Comparison of ENCODE assay signal across 18 cellular contexts in genomic region chr6:42627674-42628073, GRCh38.
DNase-seq lines count a peak whose midpoint lies in the region; TF ChIP-seq lines count a peak whose summit lies in the region.
"Had no signal": no experiment of that assay in that cellular context is flagged by ENCODE, and none has a peak within 500 bp of the region (broad histone marks: within the 10 kb centered on the region; RNA-seq: fewer than 3 reads in every experiment).

No MANE protein-coding gene starts in this region.

- H3K4me1 Mint-ChIP-seq in immature natural killer cell = peaks cover 6 to 38% of the 10 kb centered on the region in 2 donors

- TF ChIP-seq CTCF in adrenal gland (IDR thresholded peaks at IDR 0.05) = no peak

- H3K4me3 Mint-ChIP-seq in immature natural killer cell = no peak overlapping the region
- H3K4me3 Mint-ChIP-seq: brain; dendritic cell treated with granulocyte-macrophage colony-stimulating factor and Interleukin-4, amounts not matched to agents 40 ng/mL and 50 ng/mL, for 4 days had no signal

- no peak for TF ChIP-seq POLR2A in adrenal gland (IDR thresholded peaks at IDR 0.05)

- H3K4me1 ChIP-seq in adrenal gland (replicated peaks in 1 of 2) = peaks cover 21 to 28% of the 10 kb centered on the region in 2 donors
- H3K4me1 ChIP-seq: SJCRH30 had no signal

- H3K27me3 ChIP-seq in adrenal gland = no peaks in the 10 kb centered on the region
- H3K27me3 ChIP-seq: pancreas, SJCRH30, stomach had no signal

- H3K4me3 ChIP-seq in adrenal gland = no peak overlapping the region
- H3K4me3 ChIP-seq: left ventricle myocardium inferior, pancreas, SJCRH30, stomach had no signal

- peak overlapping the region in 4 of 6 donors; percentile 4 to 70 (median 20) for H3K27ac Mint-ChIP-seq in immature natural killer cell
- H3K27ac Mint-ChIP-seq: dendritic cell treated with granulocyte-macrophage colony-stimulating factor and Interleukin-4, amounts not matched to agents 40 ng/mL and 50 ng/mL, for 4 days had no signal

- no peaks in the 10 kb centered on the region for H3K9me3 ChIP-seq in adrenal gland (replicated peaks in 1 of 3)
- H3K9me3 ChIP-seq: left ventricle myocardium inferior, pancreas, SJCRH30, stomach had no signal

- H3K36me3 Mint-ChIP-seq in immature natural killer cell = peaks cover 0 to 18% (median 13%) of the 10 kb centered on the region in 3 donors

- DNase-seq in A172 (ENCODE audit: low spot score) (peak; percentile 1), EH (ENCODE audit: low read depth) (peak; percentile 40), adrenal gland (peak in 2 of 7 donors; percentile 34 to 36), immature natural killer cell (no peak), mucosa of gallbladder (ENCODE audit: low spot score) (no peak), nucleus accumbens (lab: John Stamatoyannopoulos, UW) (no peak), NCI-H1417 treated with DMSO at 0.1 percent for 48 hours (lab: John Stamatoyannopoulos, UW) (no peak), Kasumi-1 (lab: John Stamatoyannopoulos, UW) (no peak)
- DNase-seq: activated CD4-positive, CD25-positive, alpha-beta regulatory T cell treated with anti-CD3 and anti-CD28 coated beads, Interleukin-2, amount 50 U/mL, for 72 hours; left ventricle myocardium inferior; NCI-H1436; NCI-H748 treated with DMSO at 0.1 percent for 48 hours; pancreas; stimulated activated CD4-positive, alpha-beta T cell treated with anti-CD3 and anti-CD28 coated beads, Interleukin-2, amount 100 ng/mL, for 24 hours; stomach had no signal

- no peaks in the 10 kb centered on the region for H3K9me3 Mint-ChIP-seq in immature natural killer cell
- H3K9me3 Mint-ChIP-seq: brain; dendritic cell treated with granulocyte-macrophage colony-stimulating factor and Interleukin-4, amounts not matched to agents 40 ng/mL and 50 ng/mL, for 4 days had no signal

- H3K27me3 Mint-ChIP-seq in immature natural killer cell (ENCODE audit: low read depth in 3 of 3) = no peaks in the 10 kb centered on the region
- H3K27me3 Mint-ChIP-seq: brain; dendritic cell treated with granulocyte-macrophage colony-stimulating factor and Interleukin-4, amounts not matched to agents 40 ng/mL and 50 ng/mL, for 4 days had no signal

- intact Hi-C loops in adrenal gland (cut with DNase I) = no loop called here

- peak overlapping the region in 3 of 5 donors; percentile 13 to 37 (median 17) for H3K27ac ChIP-seq in adrenal gland
- H3K27ac ChIP-seq: left ventricle myocardium inferior, SJCRH30 had no signal

- WGBS in adrenal gland, 4 donors = 18 to 40% (median 26%) methylated on average over 1 of the region's 1 CpG

- peaks cover 0 to 22% of the 10 kb centered on the region in 2 donors for H3K36me3 ChIP-seq in adrenal gland (replicated peaks in 1 of 2)

Comparison
In these comparisons a context has a peak if more than half of its experiments do, and no peak if none do; other contexts are left out.
1. DNase-seq: peak in A172 (single experiment) and EH (single experiment); none in immature natural killer cell (0 of 3), mucosa of gallbladder (single experiment), nucleus accumbens (0 of 56), NCI-H1417 treated with DMSO at 0.1 percent for 48 hours (single experiment) and Kasumi-1 (0 of 2).